ENCODE assay signal across 24 cellular contexts in genomic region chr1:60547821-60548220, GRCh38.
A peak's percentile ranks its signal among the peaks of the same experiment; 100 is the strongest.
DNase-seq lines count a peak whose midpoint lies in the region; ATAC-seq and TF ChIP-seq lines count a peak whose summit lies in the region.
"Had no signal": no experiment of that assay in that cellular context is flagged by ENCODE, and none has a peak within 500 bp of the region (broad histone marks: within the 10 kb centered on the region; RNA-seq: fewer than 3 reads in every experiment).

No MANE protein-coding gene starts in this region.

- H3K4me2 ChIP-seq in mammary epithelial cell (ENCODE audit: insufficient read depth, low read depth, low read length), result no peak overlapping the region
- H3K4me2 ChIP-seq: BLaER1 treated with 17β-estradiol and CSF1 and Interleukin-3, amounts not matched to agents 10 nM and 100 nM had no signal

- H3K9me3 ChIP-seq in breast epithelium, result no peaks in the 10 kb centered on the region
- no peaks in the 10 kb centered on the region for H3K9me3 ChIP-seq in mammary epithelial cell (replicated peaks; ENCODE audit: insufficient read depth, low read length)
- no peaks in the 10 kb centered on the region for H3K9me3 ChIP-seq in WERI-Rb-1 (ENCODE audit: severe bottlenecking)
- no peaks in the 10 kb centered on the region for H3K9me3 ChIP-seq in aorta (ENCODE audit: control insufficient read depth, low read length)
- H3K9me3 ChIP-seq in CD4-positive, alpha-beta memory T cell (ENCODE audit: control insufficient read depth in 1 of 2, low read length in 2 of 2), result no peaks in the 10 kb centered on the region
- H3K9me3 ChIP-seq: BLaER1 treated with 17β-estradiol and CSF1 and Interleukin-3, amounts not matched to agents 10 nM and 100 nM; MG63 had no signal

- peak overlapping the region; percentile 9 to 10 for H3K27ac ChIP-seq in breast epithelium
- no peak overlapping the region for H3K27ac ChIP-seq in mammary epithelial cell (ENCODE audit: insufficient read depth, low read depth, low read length)
- no peak overlapping the region for H3K27ac ChIP-seq in WERI-Rb-1
- H3K27ac ChIP-seq in aorta (ENCODE audit: low read depth in 1 of 2, low read length in 2 of 2), result peak overlapping the region in 1 of 2 donors; percentile 13
- no peak overlapping the region for H3K27ac ChIP-seq in CD4-positive, alpha-beta memory T cell (ENCODE audit: low read depth, low read length)
- H3K27ac ChIP-seq: BLaER1 treated with 17β-estradiol and CSF1 and Interleukin-3, amounts not matched to agents 10 nM and 100 nM; HL-60 had no signal

- DNase-seq in breast epithelium (ENCODE audit: low spot score in 2 of 2) (peak in 1 of 2 donors; percentile 20), mammary epithelial cell (no peak), WERI-Rb-1 (peak; percentile 12), nephron progenitor cell (no peak), aorta (peak in 1 of 2 donors; percentile 46)
- DNase-seq in CD4-positive, alpha-beta memory T cell, result no peak
- DNase-seq: 8988T; activated B cell treated with CpG ODN at 0.5 μM for 24 hours; activated CD4-positive, alpha-beta memory T cell treated with anti-CD3 and anti-CD28 coated beads for 36 hours; activated T-cell treated with anti-CD3 and anti-CD28 coated beads for 4 hours; effector memory CD8-positive, alpha-beta T cell; left ventricle myocardium superior; MG63; NCI-H526; SIG-M5; stimulated activated CD4-positive, alpha-beta T cell treated with anti-CD3 and anti-CD28 coated beads, Interleukin-2, amount 100 ng/mL, for 24 hours; stimulated activated naive CD4-positive, alpha-beta T cell treated with Interleukin-2 at 50 U/mL for 16 hours had no signal

- BruUV-seq in mammary epithelial cell (replicated peaks; lab: Mats Ljungman, UMichigan), result no TSS peak

- dilution Hi-C loops in mammary epithelial cell (cut with HindIII; ENCODE audit: low sequenced_read_pairs), result no loop called here

- no peak overlapping the region for H3K4me3 Mint-ChIP-seq in nephron progenitor cell
- H3K4me3 Mint-ChIP-seq in CD4-positive, alpha-beta memory T cell, result no peak overlapping the region
- H3K4me3 Mint-ChIP-seq: activated B cell treated with CpG ODN at 0.5 μM for 24 hours; activated CD4-positive, alpha-beta memory T cell treated with anti-CD3 and anti-CD28 coated beads for 36 hours; effector memory CD8-positive, alpha-beta T cell; IgD-negative memory B cell; T-helper 2 cell treated with Interferon-gamma antibody and Interleukin-4, amounts not matched to agents 5 μg/mL and 100 μg/mL, for 36 hours; type B pancreatic cell had no signal

- H3K27ac Mint-ChIP-seq in nephron progenitor cell, result peak overlapping the region; percentile 10
- no peak overlapping the region for H3K27ac Mint-ChIP-seq in CD4-positive, alpha-beta memory T cell
- H3K27ac Mint-ChIP-seq: activated B cell treated with CpG ODN at 0.5 μM for 24 hours; activated CD4-positive, alpha-beta memory T cell treated with anti-CD3 and anti-CD28 coated beads for 36 hours; effector memory CD8-positive, alpha-beta T cell; IgD-negative memory B cell; T-helper 2 cell treated with Interferon-gamma antibody and Interleukin-4, amounts not matched to agents 5 μg/mL and 100 μg/mL, for 36 hours; type B pancreatic cell had no signal

- TF ChIP-seq POLR2A in breast epithelium (IDR thresholded peaks at IDR 0.05), result no peak

- H3K36me3 Mint-ChIP-seq in nephron progenitor cell (ENCODE audit: low read depth), result no peaks in the 10 kb centered on the region
- H3K36me3 Mint-ChIP-seq in CD4-positive, alpha-beta memory T cell, result no peaks in the 10 kb centered on the region
- H3K36me3 Mint-ChIP-seq: activated CD4-positive, alpha-beta memory T cell treated with anti-CD3 and anti-CD28 coated beads for 36 hours; type B pancreatic cell had no signal

- CTCF ChIA-PET in mammary epithelial cell (lab: Charles Lee; ENCODE audit: low non-redundant PET), result no interaction called here
- CTCF ChIA-PET in CD4-positive, alpha-beta memory T cell (lab: Charles Lee; ENCODE audit: partially characterized antibody), result no interaction called here

- 70% methylated on average over 4 of the region's 4 CpGs for WGBS in mammary epithelial cell (ENCODE audit: low coverage, missing lambda C conversion rate)
- WGBS in aorta, 2 donors, result 21 to 22% methylated on average over 4 of the region's 4 CpGs

- no peaks in the 10 kb centered on the region for H3K27me3 ChIP-seq in breast epithelium
- peaks cover 3% of the 10 kb centered on the region for H3K27me3 ChIP-seq in mammary epithelial cell (ENCODE audit: insufficient read depth, low read length)
- no peaks in the 10 kb centered on the region for H3K27me3 ChIP-seq in WERI-Rb-1 (ENCODE audit: insufficient read depth, low read depth, severe bottlenecking)
- no peaks in the 10 kb centered on the region for H3K27me3 ChIP-seq in aorta (ENCODE audit: control insufficient read depth in 1 of 2, insufficient read depth in 2 of 2, low read length in 1 of 2)
- no peaks in the 10 kb centered on the region for H3K27me3 ChIP-seq in CD4-positive, alpha-beta memory T cell (ENCODE audit: insufficient read depth, low read length)
- H3K27me3 ChIP-seq: BLaER1 treated with 17β-estradiol and CSF1 and Interleukin-3, amounts not matched to agents 10 nM and 100 nM; MG63 had no signal

- ATAC-seq in aorta (ENCODE audit: low FRiP score) (peak; percentile 60), GM21423 (IDR thresholded peaks at IDR 0.05; ENCODE audit: unreplicated experiment) (no peak), HG02763 (IDR thresholded peaks at IDR 0.05; ENCODE audit: unreplicated experiment) (no peak)
- ATAC-seq: effector memory CD8-positive, alpha-beta T cell; left ventricle myocardium superior had no signal

- H3K4me1 Mint-ChIP-seq in nephron progenitor cell, result no peaks in the 10 kb centered on the region
- H3K4me1 Mint-ChIP-seq in CD4-positive, alpha-beta memory T cell, result no peaks in the 10 kb centered on the region
- H3K4me1 Mint-ChIP-seq: activated B cell treated with CpG ODN at 0.5 μM for 24 hours, IgD-negative memory B cell had no signal

- POLR2A ChIA-PET in CD4-positive, alpha-beta memory T cell (lab: Charles Lee; ENCODE audit: partially characterized antibody), result no interaction called here

- H3K4me3 ChIP-seq in breast epithelium (no peak overlapping the region), mammary epithelial cell (replicated peaks in 1 of 3; ENCODE audit: insufficient read depth in 1 of 3, low read depth in 2 of 3, low read length in 3 of 3) (no peak overlapping the region), WERI-Rb-1 (ENCODE audit: low read depth, low read length) (no peak overlapping the region), aorta (ENCODE audit: low read length in 2 of 2) (no peak overlapping the region)
- no peak overlapping the region for H3K4me3 ChIP-seq in CD4-positive, alpha-beta memory T cell (ENCODE audit: low read length in 2 of 2)
- H3K4me3 ChIP-seq: BLaER1 treated with 17β-estradiol and CSF1 and Interleukin-3, amounts not matched to agents 10 nM and 100 nM; MG63 had no signal

- H3K36me3 ChIP-seq in breast epithelium (no peaks in the 10 kb centered on the region), mammary epithelial cell (ENCODE audit: insufficient read depth, low read length) (no peaks in the 10 kb centered on the region), WERI-Rb-1 (no peaks in the 10 kb centered on the region), aorta (ENCODE audit: control insufficient read depth in 1 of 2, insufficient read depth in 2 of 2, low read length in 1 of 2) (no peaks in the 10 kb centered on the region)
- no peaks in the 10 kb centered on the region for H3K36me3 ChIP-seq in CD4-positive, alpha-beta memory T cell (ENCODE audit: insufficient read depth, low read length)
- H3K36me3 ChIP-seq: BLaER1 treated with 17β-estradiol and CSF1 and Interleukin-3, amounts not matched to agents 10 nM and 100 nM; MG63 had no signal

- in situ Hi-C loops in mammary epithelial cell (cut with MboI; ENCODE audit: low sequenced_read_pairs in 2 of 2), result no loop called here

- H3K4me1 ChIP-seq in breast epithelium, result no peaks in the 10 kb centered on the region
- H3K4me1 ChIP-seq in mammary epithelial cell (ENCODE audit: insufficient read depth, low read length), result no peaks in the 10 kb centered on the region
- H3K4me1 ChIP-seq in aorta (ENCODE audit: control insufficient read depth in 1 of 2, insufficient read depth in 2 of 2, low read length in 2 of 2), result peaks cover 0 to 7% of the 10 kb centered on the region in 2 donors
- no peaks in the 10 kb centered on the region for H3K4me1 ChIP-seq in CD4-positive, alpha-beta memory T cell (ENCODE audit: insufficient read depth, low read length)

- H2AFZ ChIP-seq in mammary epithelial cell (ENCODE audit: low read depth, low read length), result no peak overlapping the region

- H3K79me2 ChIP-seq in mammary epithelial cell (ENCODE audit: insufficient read depth, low read length), result no peaks in the 10 kb centered on the region

- peaks cover 5% of the 10 kb centered on the region for H3K27me3 Mint-ChIP-seq in nephron progenitor cell (ENCODE audit: low read depth, poor library complexity)
- no peaks in the 10 kb centered on the region for H3K27me3 Mint-ChIP-seq in CD4-positive, alpha-beta memory T cell
- H3K27me3 Mint-ChIP-seq: activated B cell treated with CpG ODN at 0.5 μM for 24 hours; activated CD4-positive, alpha-beta memory T cell treated with anti-CD3 and anti-CD28 coated beads for 36 hours; effector memory CD8-positive, alpha-beta T cell; IgD-negative memory B cell; type B pancreatic cell had no signal

- H3K9me3 Mint-ChIP-seq in nephron progenitor cell, result peaks cover 5% of the 10 kb centered on the region
- peaks cover 0 to 5% (median 0%) of the 10 kb centered on the region in 8 donors for H3K9me3 Mint-ChIP-seq in CD4-positive, alpha-beta memory T cell
- H3K9me3 Mint-ChIP-seq: activated B cell treated with CpG ODN at 0.5 μM for 24 hours; activated CD4-positive, alpha-beta memory T cell treated with anti-CD3 and anti-CD28 coated beads for 36 hours; T-helper 2 cell treated with Interferon-gamma antibody and Interleukin-4, amounts not matched to agents 5 μg/mL and 100 μg/mL, for 36 hours; type B pancreatic cell had no signal

- intact Hi-C loops in breast epithelium (cut with DNase I; ENCODE audit: low total_unique reads) (no loop called here), mammary epithelial cell (cut with micrococcal nuclease) (no loop called here), aorta (cut with DNase I) (loop anchor here in 1 of 2 donors (2.0 kb wide), 1 partner anchor 15 kb away; no protein-coding TSS in a partner anchor)
- intact Hi-C loops in CD4-positive, alpha-beta memory T cell (cut with micrococcal nuclease), result no loop called here

- no peak overlapping the region for H3K9ac ChIP-seq in mammary epithelial cell (ENCODE audit: insufficient read depth, low read length)
- H3K9ac ChIP-seq: BLaER1 treated with 17β-estradiol and CSF1 and Interleukin-3, amounts not matched to agents 10 nM and 100 nM had no signal

- TF ChIP-seq CTCF in breast epithelium (IDR thresholded peaks at IDR 0.05), result no peak
- TF ChIP-seq CTCF in mammary epithelial cell (conservative IDR thresholded peaks at IDR 0.05 in 1 of 2, IDR thresholded peaks at IDR 0.05 in 1 of 2; ENCODE audit: extremely low read depth in 1 of 2, insufficient read depth in 1 of 2, low read depth in 1 of 2, low read length in 2 of 2), result no peak
- no peak for TF ChIP-seq CTCF in WERI-Rb-1 (IDR thresholded peaks at IDR 0.05; ENCODE audit: low read depth, low read length)
- no peak for TF ChIP-seq CTCF in nephron progenitor cell (IDR thresholded peaks at IDR 0.05)

- H4K20me1 ChIP-seq in mammary epithelial cell (ENCODE audit: insufficient read depth, low read length), result no peaks in the 10 kb centered on the region
- H4K20me1 ChIP-seq: BLaER1 treated with 17β-estradiol and CSF1 and Interleukin-3, amounts not matched to agents 10 nM and 100 nM had no signal

Comparison
In these comparisons a context has a peak if more than half of its experiments do, and no peak if none do; other contexts are left out.
1. H3K27ac ChIP-seq: peak in breast epithelium (2 of 2); none in mammary epithelial cell (single experiment), WERI-Rb-1 (single experiment) and CD4-positive, alpha-beta memory T cell (single experiment).